1 cellular context compared by ENCODE assay signal in genomic region chr2:131517106-131517831, GRCh38.
A peak's percentile ranks its signal among the peaks of the same experiment; 100 is the strongest.
TF ChIP-seq lines count a peak whose summit lies in the region.

No MANE protein-coding gene starts in this region.

TF ChIP-seq in K562, 482 proteins besides CTCF, POLR2A, EP300 and RAD21:
- TF ChIP-seq STAG1 (CRISPR knock-in tag; IDR thresholded peaks at IDR 0.05; ENCODE audit: borderline replicate concordance) = no peak
- TF ChIP-seq HOXB6 (CRISPR knock-in tag; IDR thresholded peaks at IDR 0.05; ENCODE audit: borderline replicate concordance) = no peak
- no peak for TF ChIP-seq ZNF79 (CRISPR knock-in tag; IDR thresholded peaks at IDR 0.05; ENCODE audit: low read depth)
- no peak for TF ChIP-seq MYBL2 (IDR thresholded peaks at IDR 0.05; ENCODE audit: low read depth)
- no peak for TF ChIP-seq MYBL2 (CRISPR knock-in tag; IDR thresholded peaks at IDR 0.05; ENCODE audit: borderline replicate concordance)
- no peak for TF ChIP-seq DACH1 (IDR thresholded peaks at IDR 0.05; ENCODE audit: partially characterized antibody)
- TF ChIP-seq, protein P1, sequence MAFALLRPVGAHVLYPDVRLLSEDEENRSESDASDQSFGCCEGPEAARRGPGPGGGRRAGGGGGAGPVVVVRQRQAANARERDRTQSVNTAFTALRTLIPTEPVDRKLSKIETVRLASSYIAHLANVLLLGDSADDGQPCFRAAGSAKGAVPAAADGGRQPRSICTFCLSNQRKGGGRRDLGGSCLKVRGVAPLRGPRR (CRISPR knock-in tag; IDR thresholded peaks at IDR 0.05) = no peak
- TF ChIP-seq EWSR1 (IDR thresholded peaks at IDR 0.05; ENCODE audit: borderline replicate concordance, low read depth, partially characterized antibody) = no peak
- peak; percentile 7 for TF ChIP-seq POLR2G (IDR thresholded peaks at IDR 0.05; ENCODE audit: low read depth, low read length)
